8 cellular contexts compared by ENCODE assay signal in genomic region chr2:241315879-241316700, GRCh38. TPM values are rescaled to one million over a fixed set of nuclear protein-coding genes. Genes with fewer than 3 reads are reported as not detected.
DNase-seq lines count a peak whose midpoint lies in the region; ATAC-seq and FAIRE-seq lines count a peak whose summit lies in the region.

SEPTIN2 (plus strand) TSS chr2:241315925; CDS start chr2:241324233, 8,308 bp downstream.

- ATAC-seq in GM19043 (IDR thresholded peaks at IDR 0.05; ENCODE audit: low read depth, unreplicated experiment) (peak; percentile 30), HG03342 (IDR thresholded peaks at IDR 0.05; ENCODE audit: unreplicated experiment) (peak; percentile 38), Right ventricle myocardium superior (ENCODE audit: poor library complexity) (peak; percentile 55)

- H4K20me1 ChIP-seq in BLaER1 treated with 17β-estradiol and CSF1 and Interleukin-3, amounts not matched to agents 10 nM and 100 nM: peaks cover 46 to 74% (median 60%) of the 10 kb centered on the region in 11 experiments

- peaks cover 7 to 34% (median 22%) of the 10 kb centered on the region in 11 experiments; a peak in 20 of 22 replicates for H3K36me3 ChIP-seq in BLaER1 treated with 17β-estradiol and CSF1 and Interleukin-3, amounts not matched to agents 10 nM and 100 nM

- peaks cover 68 to 80% (median 78%) of the 10 kb centered on the region in 10 experiments for H3K4me1 ChIP-seq in BLaER1 treated with 17β-estradiol and CSF1 and Interleukin-3, amounts not matched to agents 10 nM and 100 nM

- H3K27ac Mint-ChIP-seq in activated naive CD4-positive, alpha-beta T cell treated with anti-CD3 and anti-CD28 coated beads, Interleukin-2, amount 50 U/mL, for 24 hours: peak within 1 kb of the TSS; percentile 100

- H3K9me3 Mint-ChIP-seq in activated naive CD4-positive, alpha-beta T cell treated with anti-CD3 and anti-CD28 coated beads, Interleukin-2, amount 50 U/mL, for 24 hours: no peaks in the 10 kb centered on the region

- no peaks in the 10 kb centered on the region for H3K27me3 Mint-ChIP-seq in activated naive CD4-positive, alpha-beta T cell treated with anti-CD3 and anti-CD28 coated beads, Interleukin-2, amount 50 U/mL, for 24 hours

- H3K4me1 Mint-ChIP-seq in activated naive CD4-positive, alpha-beta T cell treated with anti-CD3 and anti-CD28 coated beads, Interleukin-2, amount 50 U/mL, for 24 hours: peaks cover 72% of the 10 kb centered on the region

- peaks cover 10% of the 10 kb centered on the region for H3K36me3 Mint-ChIP-seq in activated naive CD4-positive, alpha-beta T cell treated with anti-CD3 and anti-CD28 coated beads, Interleukin-2, amount 50 U/mL, for 24 hours

- H3K27me3 ChIP-seq in BLaER1 treated with 17β-estradiol and CSF1 and Interleukin-3, amounts not matched to agents 10 nM and 100 nM: no peaks in the 10 kb centered on the region

- FAIRE-seq in RCC 7860 (lab: Jason Lieb, UNC): no peak

- peak within 1 kb of the TSS; percentile 95 to 99 (median 97) for H3K9ac ChIP-seq in BLaER1 treated with 17β-estradiol and CSF1 and Interleukin-3, amounts not matched to agents 10 nM and 100 nM

- DNase-seq in RCC 7860 (ENCODE audit: low spot score) (peak; percentile 24), Right ventricle myocardium superior (no peak), posterior vena cava (ENCODE audit: low spot score) (peak; percentile 85), COR-L47 (lab: John Stamatoyannopoulos, UW) (no peak)

- peak within 1 kb of the TSS; percentile 95 to 100 (median 99) for H3K27ac ChIP-seq in BLaER1 treated with 17β-estradiol and CSF1 and Interleukin-3, amounts not matched to agents 10 nM and 100 nM

- peak within 1 kb of the TSS; percentile 100 for H3K4me3 Mint-ChIP-seq in activated naive CD4-positive, alpha-beta T cell treated with anti-CD3 and anti-CD28 coated beads, Interleukin-2, amount 50 U/mL, for 24 hours

- H3K4me3 ChIP-seq in BLaER1 treated with 17β-estradiol and CSF1 and Interleukin-3, amounts not matched to agents 10 nM and 100 nM: peak within 1 kb of the TSS; percentile 76 to 94 (median 80)

- peak within 1 kb of the TSS; percentile 82 to 98 (median 96) for H3K4me2 ChIP-seq in BLaER1 treated with 17β-estradiol and CSF1 and Interleukin-3, amounts not matched to agents 10 nM and 100 nM

- no peaks in the 10 kb centered on the region for H3K9me3 ChIP-seq in BLaER1 treated with 17β-estradiol and CSF1 and Interleukin-3, amounts not matched to agents 10 nM and 100 nM (replicated peaks in 1 of 11)

- intact Hi-C loops in Right ventricle myocardium superior (cut with DNase I) (loop anchor here (5.0 kb wide), 1 partner anchor 36 kb away; no protein-coding TSS in a partner anchor), posterior vena cava (cut with DNase I) (no loop called here)

RNA-seq across cellular contexts. Expression of gene SEPTIN2, which starts in this region (rescaled TPM):
- total RNA-seq in Right ventricle myocardium superior: 139 TPM
- total RNA-seq in posterior vena cava: 100 to 1,000 TPM; 395 to 423 TPM

Comparison
In these comparisons a context has a peak if more than half of its experiments do, and no peak if none do; other contexts are left out.
1. DNase-seq: peak in RCC 7860 (single experiment) and posterior vena cava (single experiment); none in Right ventricle myocardium superior (single experiment) and COR-L47 (single experiment).
2. Peak in every context shown above with its lines, with median percentiles within 50 percentile points of each other: ATAC-seq.